ENCODE assay signal across 14 cellular contexts in the genomic region with DNA sequence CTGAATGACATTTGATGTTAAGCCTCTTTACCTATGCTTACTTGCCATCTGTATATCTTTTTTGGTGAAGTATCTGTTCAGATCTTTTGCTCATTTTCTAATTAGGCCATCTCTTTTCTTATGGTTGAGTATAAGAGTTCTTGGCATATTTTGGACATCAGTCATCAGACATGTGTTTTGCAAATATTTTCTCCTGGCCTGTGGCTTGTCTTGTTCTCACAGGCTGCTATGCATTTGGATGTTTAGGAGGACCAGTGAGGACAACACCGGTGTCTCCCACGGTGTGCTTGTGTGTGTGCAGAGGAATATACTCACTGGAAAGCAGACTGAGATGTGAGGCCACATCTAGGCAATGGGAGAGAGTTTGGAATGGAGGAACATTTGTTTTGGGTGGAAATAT.
DNase-seq lines count a peak whose midpoint lies in the region; ATAC-seq and TF ChIP-seq lines count a peak whose summit lies in the region.
"Had no signal": no experiment of that assay in that cellular context is flagged by ENCODE, and none has a peak within 500 bp of the region (broad histone marks: within the 10 kb centered on the region; RNA-seq: fewer than 3 reads in every experiment).

No MANE protein-coding gene starts in this region.

- H2BK12ac ChIP-seq in mesenchymal stem cell (ENCODE audit: low read length in 2 of 2): no peak overlapping the region

- H4K91ac ChIP-seq in mesenchymal stem cell (ENCODE audit: low read length): no peak overlapping the region

- no peak overlapping the region for H2BK15ac ChIP-seq in mesenchymal stem cell (ENCODE audit: low read depth, poor library complexity, severe bottlenecking)

- TF ChIP-seq CTCF in progenitor cell of endocrine pancreas (IDR thresholded peaks at IDR 0.05; ENCODE audit: unreplicated experiment) (no peak), omental fat pad (IDR thresholded peaks at IDR 0.05) (no peak)

- H4K8ac ChIP-seq in mesenchymal stem cell (ENCODE audit: low read length): no peak overlapping the region

- no peak overlapping the region for H3K27ac Mint-ChIP-seq in progenitor cell of endocrine pancreas

- no peak for ATAC-seq in omental fat pad (ENCODE audit: low FRiP score)

- H3K18ac ChIP-seq in mesenchymal stem cell (ENCODE audit: low read depth in 1 of 2, low read length in 2 of 2): no peak overlapping the region

- no peak overlapping the region for H2AFZ ChIP-seq in mesenchymal stem cell (ENCODE audit: low read depth, low read length)

- H3K4ac ChIP-seq in mesenchymal stem cell (ENCODE audit: low read depth in 1 of 2, low read length in 2 of 2): no peak overlapping the region

- H3K9me3 Mint-ChIP-seq in progenitor cell of endocrine pancreas (ENCODE audit: low read depth): peaks cover 3% of the 10 kb centered on the region

- H3K4me1 ChIP-seq in BLaER1 (peaks cover 48% of the 10 kb centered on the region), mesenchymal stem cell (ENCODE audit: control insufficient read depth, insufficient read depth, low read depth, low read length) (peaks cover 4% of the 10 kb centered on the region)
- H3K4me1 ChIP-seq: vagina had no signal

- H3K14ac ChIP-seq in mesenchymal stem cell (ENCODE audit: low read length in 2 of 2): no peak overlapping the region

- H3K27me3 Mint-ChIP-seq in progenitor cell of endocrine pancreas: no peaks in the 10 kb centered on the region

- H3K4me3 ChIP-seq in BLaER1 (no peak overlapping the region), mesenchymal stem cell (ENCODE audit: insufficient read depth in 1 of 2, low read depth in 1 of 2, low read length in 2 of 2) (no peak overlapping the region)
- H3K4me3 ChIP-seq: dorsolateral prefrontal cortex, SK-N-MC, vagina had no signal

- no peak overlapping the region for H3K23ac ChIP-seq in mesenchymal stem cell (ENCODE audit: low read length in 2 of 2)

- H4K20me1 ChIP-seq in BLaER1: no peaks in the 10 kb centered on the region

- no peak overlapping the region for H2AK5ac ChIP-seq in mesenchymal stem cell (ENCODE audit: low read length, severe bottlenecking)

- no peaks in the 10 kb centered on the region for H3K79me1 ChIP-seq in mesenchymal stem cell (replicated peaks; ENCODE audit: low read length, poor library complexity, severe bottlenecking)

- H3K9ac ChIP-seq in BLaER1 (0 out of 2 replicates have a peak overlapping the region, but pooled peaks have one; percentile 20), mesenchymal stem cell (ENCODE audit: low read length) (peak overlapping the region; percentile 17)

- H3K9me3 ChIP-seq in BLaER1 (no peaks in the 10 kb centered on the region), mesenchymal stem cell (ENCODE audit: control insufficient read depth, low read length) (no peaks in the 10 kb centered on the region)
- H3K9me3 ChIP-seq: vagina had no signal

- no peak overlapping the region for H2BK5ac ChIP-seq in mesenchymal stem cell (ENCODE audit: low read depth, low read length, poor library complexity, severe bottlenecking)

- no peaks in the 10 kb centered on the region for H3K27me3 ChIP-seq in BLaER1
- H3K27me3 ChIP-seq in mesenchymal stem cell (ENCODE audit: control insufficient read depth in 1 of 2, insufficient read depth in 1 of 2, low read length in 2 of 2): no peaks in the 10 kb centered on the region
- H3K27me3 ChIP-seq: vagina had no signal

- H2BK120ac ChIP-seq in mesenchymal stem cell (ENCODE audit: low read depth, low read length): no peak overlapping the region

- WGBS in mesenchymal stem cell: 44% methylated on average over 2 of the region's 2 CpGs

- H3K4me1 Mint-ChIP-seq in progenitor cell of endocrine pancreas (ENCODE audit: low read depth): peaks cover under 1% of the 10 kb centered on the region

- no peak overlapping the region for H3K4me3 Mint-ChIP-seq in progenitor cell of endocrine pancreas (ENCODE audit: low read depth)

- H3K36me3 ChIP-seq in BLaER1 (no peaks in the 10 kb centered on the region), mesenchymal stem cell (ENCODE audit: control insufficient read depth in 1 of 2, insufficient read depth in 2 of 2, low read depth in 1 of 2, low read length in 2 of 2) (no peaks in the 10 kb centered on the region)
- H3K36me3 ChIP-seq: vagina had no signal

- H3K27ac ChIP-seq in BLaER1 (peak overlapping the region; percentile 62), mesenchymal stem cell (ENCODE audit: low read length, poor library complexity, severe bottlenecking) (peak overlapping the region; percentile 0)
- H3K27ac ChIP-seq: SK-N-MC, vagina had no signal

- H3K4me2 ChIP-seq in BLaER1: peak overlapping the region; percentile 85
- no peak overlapping the region for H3K4me2 ChIP-seq in mesenchymal stem cell (ENCODE audit: low read length, poor library complexity, severe bottlenecking)

- DNase-seq in HT1080 (ENCODE audit: low read depth) (peak; percentile 80), astrocyte of the hippocampus (ENCODE audit: low read depth, low spot score) (peak; percentile 83), mesenchymal stem cell (peak; percentile 82), LoVo (ENCODE audit: low spot score) (no peak), progenitor cell of endocrine pancreas (ENCODE audit: low spot score, unreplicated experiment) (no peak), NCI-H2081 (lab: John Stamatoyannopoulos, UW) (no peak), omental fat pad (ENCODE audit: low spot score) (no peak)
- DNase-seq: DMS79 treated with DMSO at 0.1 percent for 48 hours, dorsolateral prefrontal cortex, NCI-H2107, occipital lobe had no signal

- no peaks in the 10 kb centered on the region for H3K36me3 Mint-ChIP-seq in progenitor cell of endocrine pancreas (ENCODE audit: insufficient read depth)

Comparison
In these comparisons a context has a peak if more than half of its experiments do, and no peak if none do; other contexts are left out.
1. DNase-seq: peak in HT1080 (single experiment), astrocyte of the hippocampus (single experiment) and mesenchymal stem cell (single experiment); none in LoVo (single experiment), progenitor cell of endocrine pancreas (single experiment), NCI-H2081 (0 of 2) and omental fat pad (single experiment).